ENCODE assay signal across 8 cellular contexts in the genomic region with DNA sequence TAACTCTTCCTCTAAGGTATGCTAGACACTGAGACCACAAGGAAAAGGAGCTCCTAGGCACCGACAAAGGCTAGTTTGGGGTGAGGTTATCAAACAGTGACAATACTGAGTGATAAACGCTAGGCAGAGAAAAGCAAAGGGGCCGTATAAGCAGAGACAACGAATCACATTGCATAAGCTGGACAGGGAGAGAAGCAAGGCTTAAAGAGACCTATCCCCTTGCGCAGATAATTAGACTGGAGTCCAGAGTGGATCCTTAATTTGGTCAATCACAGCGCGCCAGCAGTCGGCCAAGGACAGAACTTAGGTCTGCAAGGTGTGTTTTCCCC. TPM values are rescaled to one million over a fixed set of nuclear protein-coding genes. Genes with fewer than 3 reads are reported as not detected.
A peak's percentile ranks its signal among the peaks of the same experiment; 100 is the strongest.
DNase-seq lines count a peak whose midpoint lies in the region; ATAC-seq and TF ChIP-seq lines count a peak whose summit lies in the region.

No MANE protein-coding gene starts in this region.

- H3K27ac ChIP-seq in dorsolateral prefrontal cortex, result peak overlapping the region in 58 of 59 donors; percentile 47 to 97 (median 90)
- H3K27ac ChIP-seq in muscle layer of colon (ENCODE audit: low read depth, low read length), result peak overlapping the region; percentile 93

- DNase-seq in GM12865 (ENCODE audit: low read depth) (no peak), MG63 (no peak), dorsolateral prefrontal cortex (no peak), GM19238 (ENCODE audit: insufficient read length, low spot score) (no peak)

- TF ChIP-seq CTCF in GM12865 (IDR thresholded peaks at IDR 0.05; ENCODE audit: insufficient read depth, low read depth, low read length, missing control alignments), result no peak
- TF ChIP-seq CTCF in dorsolateral prefrontal cortex (IDR thresholded peaks at IDR 0.05 in 54 of 56, conservative IDR thresholded peaks at IDR 0.05 in 2 of 56; ENCODE audit: low read depth in 1 of 56, partially characterized antibody in 56 of 56), result no peak

- H3K4me1 ChIP-seq in muscle layer of colon (ENCODE audit: insufficient read depth, low read length), result peaks cover 14% of the 10 kb centered on the region

- no peak for ATAC-seq in GM18517 (IDR thresholded peaks at IDR 0.05; ENCODE audit: unreplicated experiment)
- no peak for ATAC-seq in HG03045 (IDR thresholded peaks at IDR 0.05; ENCODE audit: unreplicated experiment)
- ATAC-seq in HG02870 (IDR thresholded peaks at IDR 0.05; ENCODE audit: unreplicated experiment), result no peak

- intact Hi-C loops in dorsolateral prefrontal cortex (cut with DNase I), result loop anchor here (5.0 kb wide), 2 partner anchors 34 to 91 kb away; a partner anchor contains a TSS

- H3K9me3 ChIP-seq in MG63 (no peaks in the 10 kb centered on the region), muscle layer of colon (ENCODE audit: low read length) (no peaks in the 10 kb centered on the region)

- no peaks in the 10 kb centered on the region for H3K27me3 ChIP-seq in MG63
- H3K27me3 ChIP-seq in dorsolateral prefrontal cortex, result no peaks in the 10 kb centered on the region
- H3K27me3 ChIP-seq in muscle layer of colon (ENCODE audit: control insufficient read depth in 1 of 2, insufficient read depth in 2 of 2, low read length in 2 of 2), result no peaks in the 10 kb centered on the region

- peak overlapping the region; percentile 88 for H3K9ac ChIP-seq in muscle layer of colon (ENCODE audit: low read length)

- peak overlapping the region; percentile 73 for H3K4me3 ChIP-seq in GM12865 (ENCODE audit: low read depth, low read length)
- H3K4me3 ChIP-seq in MG63, result peak overlapping the region; percentile 85
- H3K4me3 ChIP-seq in dorsolateral prefrontal cortex, result peak overlapping the region; percentile 59 to 99 (median 88)
- H3K4me3 ChIP-seq in muscle layer of colon (ENCODE audit: low read depth in 1 of 2, low read length in 2 of 2), result peak overlapping the region; percentile 75 to 84

- H3K36me3 ChIP-seq in MG63 (peaks cover 17% of the 10 kb centered on the region), muscle layer of colon (ENCODE audit: insufficient read depth, low read length) (peaks cover 19% of the 10 kb centered on the region)

RNA-seq across cellular contexts. Expression of a gene that starts 0.5 kb away (rescaled TPM):
- total RNA-seq in MG63 (2014; rRNA removed; shearing (Covaris generic); ENCODE audit: low replicate concordance), result 26.6 and 27.1 TPM in 2 replicates
- total RNA-seq in dorsolateral prefrontal cortex, result 10 to 100 TPM; 17.9 to 30.7 (median 25.8) TPM

RNA-seq across cellular contexts. Expression of a gene that starts 50.9 kb away (rescaled TPM):
- total RNA-seq in MG63 (2014; rRNA removed; shearing (Covaris generic); ENCODE audit: low replicate concordance), result 152 and 177 TPM in 2 replicates
- 100 to 1,000 TPM; 114 to 424 (median 207) TPM for total RNA-seq in dorsolateral prefrontal cortex
